In the genomic region with DNA sequence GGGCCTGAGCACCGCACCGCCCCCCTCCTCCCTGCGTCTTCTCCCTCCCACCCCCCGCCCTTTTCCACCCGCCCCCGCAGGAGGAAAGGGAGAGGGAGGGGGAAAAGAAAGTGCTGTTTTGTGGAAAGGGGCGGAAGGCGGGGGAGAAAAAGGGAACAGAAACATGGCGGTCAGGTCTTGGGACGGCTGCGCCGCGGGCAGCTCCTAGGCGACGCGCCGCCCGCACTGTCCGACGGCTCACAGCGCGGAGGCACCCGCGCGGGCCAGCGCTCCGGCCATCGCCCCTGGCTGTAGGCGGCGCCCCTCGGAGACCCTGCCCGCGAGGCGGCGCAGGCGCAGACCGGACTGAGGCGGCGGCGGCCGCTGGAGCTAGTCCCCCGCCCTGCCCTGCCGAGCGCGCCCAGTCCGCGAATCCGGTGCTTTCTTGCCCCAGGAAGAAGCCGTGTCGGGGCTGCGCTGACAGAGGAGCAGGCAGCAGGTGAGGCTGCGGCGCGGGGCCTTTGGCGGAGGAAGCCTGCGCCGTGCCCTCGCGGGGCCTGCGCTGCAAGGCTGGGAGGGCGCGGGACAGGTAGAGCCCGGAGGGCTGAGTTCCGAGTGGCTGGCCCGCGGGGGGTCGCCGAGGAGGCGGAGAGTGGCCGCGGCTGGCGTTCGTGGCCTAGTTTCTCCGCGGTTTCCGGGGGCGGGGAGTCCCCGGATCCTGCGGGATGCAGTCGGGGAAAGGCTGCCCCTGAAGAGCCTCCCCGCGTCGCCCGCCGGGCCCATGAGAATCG, we compare ENCODE assay signal across 8 cellular contexts. TPM values are rescaled to one million over a fixed set of nuclear protein-coding genes. Genes with fewer than 3 reads are reported as not detected.
DNase-seq lines count a peak whose midpoint lies in the region; ATAC-seq and TF ChIP-seq lines count a peak whose summit lies in the region.

TSS of gene DENND4C (plus strand) at position 338 of the 770 bp plus-strand sequence. CDS start 45,482 bp downstream, outside the sequence.

- no peaks in the 10 kb centered on the region for H3K27me3 Mint-ChIP-seq in activated CD8-positive, alpha-beta memory T cell treated with anti-CD3 and anti-CD28 coated beads, Interleukin-2, amount 10 ng/mL, durations not matched to agents 7 days and 5 days

- in situ Hi-C loops in endometrial microvascular endothelial cells (cut with HindIII; ENCODE audit: inconsistent ontology term, low pct_unique_long_range_greater_than_20kb, low sequenced_read_pairs): no loop called here

- H3K27ac Mint-ChIP-seq in activated CD8-positive, alpha-beta memory T cell treated with anti-CD3 and anti-CD28 coated beads, Interleukin-2, amount 10 ng/mL, durations not matched to agents 7 days and 5 days: peak within 1 kb of the TSS; percentile 77

- 0% methylated on average over 60 to 72 of the region's 86 CpGs for WGBS in mesodermal cell (ENCODE audit: insufficient coverage in 2 of 2), 2 experiments

- no peaks in the 10 kb centered on the region for H3K4me1 ChIP-seq in mesodermal cell (ENCODE audit: control insufficient read depth, insufficient read depth, low read length, poor library complexity, severe bottlenecking)

- peak; percentile 81 for DNase-seq in COR-L47 (lab: John Stamatoyannopoulos, UW)
- DNase-seq in HL-60 (ENCODE audit: low read depth in 1 of 2, low spot score in 1 of 2): peak; percentile 33 to 67
- peak; percentile 65 to 68 for DNase-seq in NOMO-1 (lab: John Stamatoyannopoulos, UW; ENCODE audit: unreplicated experiment in 2 of 2)
- peak; percentile 90 for DNase-seq in activated CD8-positive, alpha-beta memory T cell treated with anti-CD3 and anti-CD28 coated beads, Interleukin-2, amount 10 ng/mL, durations not matched to agents 7 days and 5 days
- DNase-seq in stimulated activated CD8-positive, alpha-beta memory T cell treated with anti-CD3 and anti-CD28 coated beads, Interleukin-15, amount 100 ng/mL, for 4 hours (ENCODE audit: low read depth in 2 of 2): peak; percentile 57 to 61

- TF ChIP-seq CTCF in HL-60 (IDR thresholded peaks at IDR 0.05; ENCODE audit: insufficient read depth, low read length): no peak

- H3K9me3 Mint-ChIP-seq in activated CD8-positive, alpha-beta memory T cell treated with anti-CD3 and anti-CD28 coated beads, Interleukin-2, amount 10 ng/mL, durations not matched to agents 7 days and 5 days (ENCODE audit: low read depth): no peaks in the 10 kb centered on the region

- H3K9me3 ChIP-seq in mesodermal cell (ENCODE audit: control insufficient read depth, low read length): no peaks in the 10 kb centered on the region

- H3K4me3 ChIP-seq in HL-60 (replicated peaks; ENCODE audit: insufficient read depth, low read length): peak within 1 kb of the TSS; percentile 70
- H3K4me3 ChIP-seq in mesodermal cell (ENCODE audit: extremely low read depth, insufficient read depth, low read length, poor library complexity, severe bottlenecking): peak within 1 kb of the TSS; percentile 89

- H3K36me3 Mint-ChIP-seq in activated CD8-positive, alpha-beta memory T cell treated with anti-CD3 and anti-CD28 coated beads, Interleukin-2, amount 10 ng/mL, durations not matched to agents 7 days and 5 days: peaks cover 2% of the 10 kb centered on the region

- H3K4me3 Mint-ChIP-seq in activated CD8-positive, alpha-beta memory T cell treated with anti-CD3 and anti-CD28 coated beads, Interleukin-2, amount 10 ng/mL, durations not matched to agents 7 days and 5 days: no peak within 1 kb of the TSS

- H3K27me3 ChIP-seq in HL-60 (ENCODE audit: insufficient read depth, poor library complexity, severe bottlenecking): no peaks in the 10 kb centered on the region

- CTCF ChIA-PET in activated CD8-positive, alpha-beta memory T cell treated with anti-CD3 and anti-CD28 coated beads, Interleukin-2, amount 10 ng/mL, durations not matched to agents 7 days and 5 days (lab: Charles Lee): interaction anchor here (1.0 to 1.8 kb wide), 8 partner anchors 8 to 234 kb away, joined by 3 to 7 read pairs (median 4); partner anchors contain the start of gene RRAGA

- H3K27ac ChIP-seq in HL-60 (replicated peaks) (peak within 1 kb of the TSS; percentile 87), mesodermal cell (ENCODE audit: low read depth, low read length, severe bottlenecking) (peak within 1 kb of the TSS; percentile 91)

- peak; percentile 70 for ATAC-seq in GM19463 (IDR thresholded peaks at IDR 0.05; ENCODE audit: unreplicated experiment)
- ATAC-seq in activated CD8-positive, alpha-beta memory T cell treated with anti-CD3 and anti-CD28 coated beads, Interleukin-2, amount 10 ng/mL, durations not matched to agents 7 days and 5 days: peak; percentile 89

- H3K36me3 ChIP-seq in mesodermal cell (ENCODE audit: control insufficient read depth, insufficient read depth, low read length): peaks cover 3% of the 10 kb centered on the region

- peaks cover 13% of the 10 kb centered on the region for H3K4me1 Mint-ChIP-seq in activated CD8-positive, alpha-beta memory T cell treated with anti-CD3 and anti-CD28 coated beads, Interleukin-2, amount 10 ng/mL, durations not matched to agents 7 days and 5 days

RNA-seq across cellular contexts. Expression of gene DENND4C, which starts in this region (rescaled TPM):
- total RNA-seq in activated CD8-positive, alpha-beta memory T cell treated with anti-CD3 and anti-CD28 coated beads, Interleukin-2, amount 10 ng/mL, durations not matched to agents 7 days and 5 days: 10 to 100 TPM; 28.8 to 38.6 TPM
- total RNA-seq in endometrial microvascular endothelial cells (ENCODE audit: inconsistent ontology term): 29.5 TPM
- 35.8 TPM for polyA plus RNA-seq in mesodermal cell (2013, experiment 1 of 2)
- 42.1 TPM for polyA plus RNA-seq in mesodermal cell (2013, experiment 2 of 2)

Comparison
In these comparisons a context has a peak if more than half of its experiments do, and no peak if none do; other contexts are left out.
1. Peak in every context shown above with its lines: DNase-seq, ATAC-seq, H3K4me3 ChIP-seq and H3K27ac ChIP-seq.